Comparison of ENCODE assay signal across 8 cellular contexts in the genomic region with DNA sequence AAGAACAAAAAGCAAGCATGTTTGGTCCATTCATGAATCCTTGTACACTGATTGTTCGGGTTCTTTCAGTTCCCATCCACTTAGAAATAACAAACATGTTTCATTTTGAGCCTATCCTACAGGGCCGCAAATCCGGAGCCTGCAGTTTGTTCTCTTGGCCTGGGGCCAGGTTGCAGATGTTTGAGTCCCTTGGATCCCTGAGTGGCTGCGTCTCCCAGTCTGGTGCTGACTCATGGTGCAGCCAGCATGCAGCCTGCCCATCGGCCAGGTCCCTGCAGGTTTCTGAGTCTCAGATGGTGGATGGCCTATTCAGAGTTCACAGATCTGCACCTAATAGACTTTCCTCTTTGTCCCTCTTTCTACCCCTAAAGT. TPM values are rescaled to one million over a fixed set of nuclear protein-coding genes. Genes with fewer than 3 reads are reported as not detected.
DNase-seq lines count a peak whose midpoint lies in the region; ATAC-seq and TF ChIP-seq lines count a peak whose summit lies in the region.

No MANE protein-coding gene starts in this region.

- POLR2A ChIA-PET in WTC11 (lab: Charles Lee), result no interaction called here

- peak overlapping the region; percentile 78 for H3K9ac ChIP-seq in mesenchymal stem cell (ENCODE audit: low read length)

- H3K27ac Mint-ChIP-seq in brain (peak overlapping the region in 3 of 5 experiments; percentile 43 to 93 (median 93)), WTC11 (no peak overlapping the region)

- H2AFZ ChIP-seq in mesenchymal stem cell (ENCODE audit: low read depth, low read length), result no peak overlapping the region

- no peak for TF ChIP-seq CTCF in brain (conservative IDR thresholded peaks at IDR 0.05)
- TF ChIP-seq CTCF in WTC11 (IDR thresholded peaks at IDR 0.05), result no peak
- no peak for TF ChIP-seq CTCF in GM13977 (IDR thresholded peaks at IDR 0.05; ENCODE audit: extremely low read depth, insufficient read depth, missing control alignments)

- no peak overlapping the region for H2AK5ac ChIP-seq in mesenchymal stem cell (ENCODE audit: low read length, severe bottlenecking)

- in situ Hi-C loops in GM13977 (cut with MboI; ENCODE audit: low pct_unique_long_range_greater_than_20kb, low sequenced_read_pairs, unreplicated experiment), result loop anchor here (10.0 to 25.0 kb wide), 2 partner anchors 132 to 350 kb away; a partner anchor contains a TSS

- H3K14ac ChIP-seq in mesenchymal stem cell (ENCODE audit: low read length in 2 of 2), result no peak overlapping the region

- WGBS in mesenchymal stem cell, result 7% methylated on average over 5 of the region's 5 CpGs

- peaks cover 17% of the 10 kb centered on the region for H3K4me1 ChIP-seq in mesenchymal stem cell (ENCODE audit: control insufficient read depth, insufficient read depth, low read depth, low read length)

- H3K27me3 Mint-ChIP-seq in brain (no peaks in the 10 kb centered on the region), WTC11 (ENCODE audit: low read depth) (peaks cover 39% of the 10 kb centered on the region)

- no peak overlapping the region for H2BK15ac ChIP-seq in mesenchymal stem cell (ENCODE audit: low read depth, poor library complexity, severe bottlenecking)

- H2BK120ac ChIP-seq in mesenchymal stem cell (ENCODE audit: low read depth, low read length), result no peak overlapping the region

- CTCF ChIA-PET in WTC11 (lab: Charles Lee), result interaction anchor here (0.6 to 2.2 kb wide), 4 partner anchors 9 to 202 kb away, joined by 4 to 13 read pairs (median 6); no protein-coding TSS in a partner anchor

- H3K4me3 ChIP-seq in mesenchymal stem cell (ENCODE audit: insufficient read depth in 1 of 2, low read depth in 1 of 2, low read length in 2 of 2), result peak overlapping the region in 1 of 2 experiments; percentile 49

- no peaks in the 10 kb centered on the region for H3K36me3 ChIP-seq in mesenchymal stem cell (ENCODE audit: control insufficient read depth in 1 of 2, insufficient read depth in 2 of 2, low read depth in 1 of 2, low read length in 2 of 2)

- H3K9me3 ChIP-seq in mesenchymal stem cell (ENCODE audit: control insufficient read depth, low read length), result no peaks in the 10 kb centered on the region

- H3K9me3 Mint-ChIP-seq in brain, result no peaks in the 10 kb centered on the region
- no peaks in the 10 kb centered on the region for H3K9me3 Mint-ChIP-seq in WTC11

- no peak overlapping the region for H3K23ac ChIP-seq in mesenchymal stem cell (ENCODE audit: low read length in 2 of 2)

- no peak overlapping the region for H4K8ac ChIP-seq in mesenchymal stem cell (ENCODE audit: low read length)

- H3K27me3 ChIP-seq in mesenchymal stem cell (ENCODE audit: control insufficient read depth in 1 of 2, insufficient read depth in 1 of 2, low read length in 2 of 2), result no peaks in the 10 kb centered on the region

- H3K36me3 Mint-ChIP-seq in brain, result peaks cover under 1% of the 10 kb centered on the region
- no peaks in the 10 kb centered on the region for H3K36me3 Mint-ChIP-seq in WTC11

- H3K4me3 Mint-ChIP-seq in brain (peak overlapping the region in 4 of 5 experiments; percentile 56 to 60 (median 58)), WTC11 (no peak overlapping the region)

- peak; percentile 95 for DNase-seq in COLO668 (lab: John Stamatoyannopoulos, UW; ENCODE audit: unreplicated experiment)
- DNase-seq in NCI-H2107 (lab: John Stamatoyannopoulos, UW), result peak; percentile 79
- peak; percentile 95 for DNase-seq in mesenchymal stem cell
- DNase-seq in WTC11 (ENCODE audit: low spot score), result no peak
- no peak for DNase-seq in GM13977 (ENCODE audit: low spot score)
- DNase-seq in DMS114 treated with DMSO at 0.1 percent for 48 hours (lab: John Stamatoyannopoulos, UW; ENCODE audit: unreplicated experiment), result no peak

- peak overlapping the region; percentile 86 for H3K27ac ChIP-seq in mesenchymal stem cell (ENCODE audit: low read length, poor library complexity, severe bottlenecking)

- ATAC-seq in WTC11 (no peak), HG02885 (IDR thresholded peaks at IDR 0.05; ENCODE audit: poor library complexity, unreplicated experiment) (no peak)

- no peak overlapping the region for H4K91ac ChIP-seq in mesenchymal stem cell (ENCODE audit: low read length)

- H3K4ac ChIP-seq in mesenchymal stem cell (ENCODE audit: low read depth in 1 of 2, low read length in 2 of 2), result no peak overlapping the region

- H2BK5ac ChIP-seq in mesenchymal stem cell (ENCODE audit: low read depth, low read length, poor library complexity, severe bottlenecking), result no peak overlapping the region

- peak overlapping the region; percentile 77 to 85 for H3K18ac ChIP-seq in mesenchymal stem cell (ENCODE audit: low read depth in 1 of 2, low read length in 2 of 2)

- H3K4me2 ChIP-seq in mesenchymal stem cell (ENCODE audit: low read length, poor library complexity, severe bottlenecking), result peak overlapping the region; percentile 12

- peaks cover 9% of the 10 kb centered on the region for H3K79me1 ChIP-seq in mesenchymal stem cell (replicated peaks; ENCODE audit: low read length, poor library complexity, severe bottlenecking)

- H2BK12ac ChIP-seq in mesenchymal stem cell (ENCODE audit: low read length in 2 of 2), result peak overlapping the region; percentile 9 to 12

- H3K4me1 Mint-ChIP-seq in brain (peaks cover 51% of the 10 kb centered on the region), WTC11 (peaks cover 30% of the 10 kb centered on the region)

TF ChIP-seq in WTC11, 78 proteins besides CTCF, POLR2A, EP300 and RAD21 (continues in another document):
- TF ChIP-seq RORB (CRISPR knock-in tag; IDR thresholded peaks at IDR 0.05), result no peak
- TF ChIP-seq, protein P1, sequence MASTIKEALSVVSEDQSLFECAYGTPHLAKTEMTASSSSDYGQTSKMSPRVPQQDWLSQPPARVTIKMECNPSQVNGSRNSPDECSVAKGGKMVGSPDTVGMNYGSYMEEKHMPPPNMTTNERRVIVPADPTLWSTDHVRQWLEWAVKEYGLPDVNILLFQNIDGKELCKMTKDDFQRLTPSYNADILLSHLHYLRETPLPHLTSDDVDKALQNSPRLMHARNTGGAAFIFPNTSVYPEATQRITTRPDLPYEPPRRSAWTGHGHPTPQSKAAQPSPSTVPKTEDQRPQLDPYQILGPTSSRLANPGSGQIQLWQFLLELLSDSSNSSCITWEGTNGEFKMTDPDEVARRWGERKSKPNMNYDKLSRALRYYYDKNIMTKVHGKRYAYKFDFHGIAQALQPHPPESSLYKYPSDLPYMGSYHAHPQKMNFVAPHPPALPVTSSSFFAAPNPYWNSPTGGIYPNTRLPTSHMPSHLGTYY (CRISPR knock-in tag; IDR thresholded peaks at IDR 0.05), result no peak
- no peak for TF ChIP-seq FOXJ3 (CRISPR knock-in tag; IDR thresholded peaks at IDR 0.05; ENCODE audit: borderline replicate concordance)
- no peak for TF ChIP-seq ZNF219 (CRISPR knock-in tag; IDR thresholded peaks at IDR 0.05; ENCODE audit: borderline replicate concordance)
- TF ChIP-seq MXD4 (CRISPR knock-in tag; IDR thresholded peaks at IDR 0.05; ENCODE audit: borderline replicate concordance), result no peak
- TF ChIP-seq ZNF396 (CRISPR knock-in tag; IDR thresholded peaks at IDR 0.05; ENCODE audit: borderline replicate concordance), result no peak
- TF ChIP-seq TCF7 (CRISPR knock-in tag; IDR thresholded peaks at IDR 0.05; ENCODE audit: low read depth), result no peak
- no peak for TF ChIP-seq ZNF416 (CRISPR knock-in tag; IDR thresholded peaks at IDR 0.05)
- TF ChIP-seq, protein P2, sequence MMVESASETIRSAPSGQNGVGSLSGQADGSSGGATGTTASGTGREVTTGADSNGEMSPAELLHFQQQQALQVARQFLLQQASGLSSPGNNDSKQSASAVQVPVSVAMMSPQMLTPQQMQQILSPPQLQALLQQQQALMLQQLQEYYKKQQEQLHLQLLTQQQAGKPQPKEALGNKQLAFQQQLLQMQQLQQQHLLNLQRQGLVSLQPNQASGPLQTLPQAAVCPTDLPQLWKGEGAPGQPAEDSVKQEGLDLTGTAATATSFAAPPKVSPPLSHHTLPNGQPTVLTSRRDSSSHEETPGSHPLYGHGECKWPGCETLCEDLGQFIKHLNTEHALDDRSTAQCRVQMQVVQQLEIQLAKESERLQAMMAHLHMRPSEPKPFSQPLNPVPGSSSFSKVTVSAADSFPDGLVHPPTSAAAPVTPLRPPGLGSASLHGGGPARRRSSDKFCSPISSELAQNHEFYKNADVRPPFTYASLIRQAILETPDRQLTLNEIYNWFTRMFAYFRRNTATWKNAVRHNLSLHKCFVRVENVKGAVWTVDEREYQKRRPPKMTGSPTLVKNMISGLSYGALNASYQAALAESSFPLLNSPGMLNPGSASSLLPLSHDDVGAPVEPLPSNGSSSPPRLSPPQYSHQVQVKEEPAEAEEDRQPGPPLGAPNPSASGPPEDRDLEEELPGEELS (CRISPR knock-in tag; IDR thresholded peaks at IDR 0.05), result no peak
- TF ChIP-seq, protein P3, sequence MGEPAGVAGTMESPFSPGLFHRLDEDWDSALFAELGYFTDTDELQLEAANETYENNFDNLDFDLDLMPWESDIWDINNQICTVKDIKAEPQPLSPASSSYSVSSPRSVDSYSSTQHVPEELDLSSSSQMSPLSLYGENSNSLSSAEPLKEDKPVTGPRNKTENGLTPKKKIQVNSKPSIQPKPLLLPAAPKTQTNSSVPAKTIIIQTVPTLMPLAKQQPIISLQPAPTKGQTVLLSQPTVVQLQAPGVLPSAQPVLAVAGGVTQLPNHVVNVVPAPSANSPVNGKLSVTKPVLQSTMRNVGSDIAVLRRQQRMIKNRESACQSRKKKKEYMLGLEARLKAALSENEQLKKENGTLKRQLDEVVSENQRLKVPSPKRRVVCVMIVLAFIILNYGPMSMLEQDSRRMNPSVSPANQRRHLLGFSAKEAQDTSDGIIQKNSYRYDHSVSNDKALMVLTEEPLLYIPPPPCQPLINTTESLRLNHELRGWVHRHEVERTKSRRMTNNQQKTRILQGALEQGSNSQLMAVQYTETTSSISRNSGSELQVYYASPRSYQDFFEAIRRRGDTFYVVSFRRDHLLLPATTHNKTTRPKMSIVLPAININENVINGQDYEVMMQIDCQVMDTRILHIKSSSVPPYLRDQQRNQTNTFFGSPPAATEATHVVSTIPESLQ (CRISPR knock-in tag; IDR thresholded peaks at IDR 0.05), result no peak
- no peak for TF ChIP-seq GTF2I (CRISPR knock-in tag; conservative IDR thresholded peaks at IDR 0.05)
- no peak for TF ChIP-seq NFATC4 (CRISPR knock-in tag; IDR thresholded peaks at IDR 0.05)
- TF ChIP-seq SMAD4 (CRISPR knock-in tag; IDR thresholded peaks at IDR 0.05), result no peak
- TF ChIP-seq, protein P4, sequence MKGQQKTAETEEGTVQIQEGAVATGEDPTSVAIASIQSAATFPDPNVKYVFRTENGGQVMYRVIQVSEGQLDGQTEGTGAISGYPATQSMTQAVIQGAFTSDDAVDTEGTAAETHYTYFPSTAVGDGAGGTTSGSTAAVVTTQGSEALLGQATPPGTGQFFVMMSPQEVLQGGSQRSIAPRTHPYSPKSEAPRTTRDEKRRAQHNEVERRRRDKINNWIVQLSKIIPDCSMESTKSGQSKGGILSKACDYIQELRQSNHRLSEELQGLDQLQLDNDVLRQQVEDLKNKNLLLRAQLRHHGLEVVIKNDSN (CRISPR knock-in tag; IDR thresholded peaks at IDR 0.05), result no peak

RNA-seq across cellular contexts. Expression of a gene that starts 1.9 kb away (rescaled TPM):
- 625 TPM for polyA plus RNA-seq in brain (ENCODE audit: insufficient read depth, low read depth, low replicate concordance)
- 97.7 TPM for polyA plus RNA-seq in mesenchymal stem cell (2013, experiment 1 of 2)
- 90.8 TPM for polyA plus RNA-seq in mesenchymal stem cell (2013, experiment 2 of 2)
- total RNA-seq in WTC11 (2021), result 382 to 438 TPM (median 392 TPM) in 3 replicates

Comparison
In these comparisons a context has a peak if more than half of its experiments do, and no peak if none do; other contexts are left out.
1. DNase-seq: peak in COLO668 (single experiment), NCI-H2107 (single experiment) and mesenchymal stem cell (single experiment); none in WTC11 (single experiment), GM13977 (single experiment) and DMS114 treated with DMSO at 0.1 percent for 48 hours (single experiment).